ENCODE assay signal across 12 cellular contexts in genomic region chr10:110861476-110861875, GRCh38. TPM values are rescaled to one million over a fixed set of nuclear protein-coding genes. Genes with fewer than 3 reads are reported as not detected.
DNase-seq lines count a peak whose midpoint lies in the region; ATAC-seq, FAIRE-seq and TF ChIP-seq lines count a peak whose summit lies in the region.
"Had no signal": no experiment of that assay in that cellular context is flagged by ENCODE, and none has a peak within 500 bp of the region (broad histone marks: within the 10 kb centered on the region; RNA-seq: fewer than 3 reads in every experiment).

No MANE protein-coding gene starts in this region.

- 95 to 99% (median 96%) methylated on average over 2 of the region's 2 CpGs for WGBS in stomach, 5 donors
- WGBS in right cardiac atrium = 98% methylated on average over 2 of the region's 2 CpGs

- H3K9me3 Mint-ChIP-seq in activated CD8-positive, alpha-beta T cell treated with anti-CD3 and anti-CD28 coated beads for 36 hours = peaks cover 3% of the 10 kb centered on the region

- H3K4me3 ChIP-seq in KMS-11 (IDR thresholded peaks at IDR 0.05; ENCODE audit: insufficient read depth, low read depth, low read length) (no peak overlapping the region), keratinocyte (ENCODE audit: control insufficient read depth in 2 of 3, extremely low read depth in 1 of 3, insufficient read depth in 2 of 3, low read depth in 1 of 3, low read length in 3 of 3) (no peak overlapping the region), stomach (no peak overlapping the region), right cardiac atrium (ENCODE audit: low read length) (no peak overlapping the region), left ventricle myocardium inferior (no peak overlapping the region)
- H3K4me3 ChIP-seq: thoracic aorta had no signal

- H3K4me1 Mint-ChIP-seq in activated CD8-positive, alpha-beta T cell treated with anti-CD3 and anti-CD28 coated beads for 36 hours (ENCODE audit: low read depth) = peaks cover 90% of the 10 kb centered on the region

- POLR2A ChIA-PET in activated CD8-positive, alpha-beta T cell treated with anti-CD3 and anti-CD28 coated beads for 36 hours (lab: Charles Lee) = interaction anchor here (0.7 to 1.8 kb wide), 7 partner anchors 9 to 87 kb away, joined by 3 to 8 read pairs (median 5); no protein-coding TSS in a partner anchor

- no peaks in the 10 kb centered on the region for H3K9me3 ChIP-seq in keratinocyte (ENCODE audit: control insufficient read depth, low read depth, low read length)
- no peaks in the 10 kb centered on the region for H3K9me3 ChIP-seq in stomach
- no peaks in the 10 kb centered on the region for H3K9me3 ChIP-seq in right cardiac atrium (ENCODE audit: control insufficient read depth, low read length)
- no peaks in the 10 kb centered on the region for H3K9me3 ChIP-seq in left ventricle myocardium inferior (replicated peaks)
- H3K9me3 ChIP-seq: SK-N-SH, thoracic aorta had no signal

- dilution Hi-C loops in keratinocyte (cut with MboI; ENCODE audit: extremely low pct_ligation_motif_present, low sequenced_read_pairs) = no loop called here

- H3K27ac Mint-ChIP-seq in activated CD8-positive, alpha-beta T cell treated with anti-CD3 and anti-CD28 coated beads for 36 hours = peak overlapping the region; percentile 92

- H3K27me3 ChIP-seq in KMS-11 (ENCODE audit: insufficient read depth, low read depth) (no peaks in the 10 kb centered on the region), keratinocyte (ENCODE audit: control insufficient read depth, extremely low read depth, insufficient read depth, low read length) (no peaks in the 10 kb centered on the region), stomach (no peaks in the 10 kb centered on the region), right cardiac atrium (ENCODE audit: control insufficient read depth, insufficient read depth) (no peaks in the 10 kb centered on the region), left ventricle myocardium inferior (ENCODE audit: low read depth) (no peaks in the 10 kb centered on the region)

- CTCF ChIA-PET in activated CD8-positive, alpha-beta T cell treated with anti-CD3 and anti-CD28 coated beads for 36 hours (lab: Charles Lee) = interaction anchor here (1.4 to 2.5 kb wide), 4 partner anchors 9 to 58 kb away, joined by 3 to 15 read pairs (median 7); partner anchors contain the start of gene PDCD4

- H3K27ac ChIP-seq in KMS-11 (no peak overlapping the region), keratinocyte (ENCODE audit: control insufficient read depth, insufficient read depth, low read length) (peak overlapping the region; percentile 75), stomach (peak overlapping the region; percentile 47 to 99 (median 97)), right cardiac atrium (ENCODE audit: low read length) (no peak overlapping the region), left ventricle myocardium inferior (replicated peaks) (no peak overlapping the region)
- H3K27ac ChIP-seq: thoracic aorta had no signal

- H4K20me1 ChIP-seq in KMS-11 (ENCODE audit: insufficient read depth) (no peaks in the 10 kb centered on the region), keratinocyte (ENCODE audit: control insufficient read depth, extremely low read depth, insufficient read depth, low read length) (no peaks in the 10 kb centered on the region)

- H3K4me3 Mint-ChIP-seq in activated CD8-positive, alpha-beta T cell treated with anti-CD3 and anti-CD28 coated beads for 36 hours = no peak overlapping the region

- H3K9ac ChIP-seq in KMS-11 (no peak overlapping the region), keratinocyte (ENCODE audit: control insufficient read depth, extremely low read depth, insufficient read depth, low read length) (no peak overlapping the region)
- H3K9ac ChIP-seq: SK-N-SH had no signal

- H3K4me2 ChIP-seq in KMS-11 = 0 out of 2 replicates have a peak overlapping the region, but pooled peaks have one; percentile 29
- H3K4me2 ChIP-seq in keratinocyte (ENCODE audit: control insufficient read depth, extremely low read depth, insufficient read depth, low read depth, low read length) = no peak overlapping the region
- H3K4me2 ChIP-seq: SK-N-SH had no signal

- H3K4me1 ChIP-seq in KMS-11 (ENCODE audit: low read depth, poor library complexity, severe bottlenecking) = peaks cover 54% of the 10 kb centered on the region
- H3K4me1 ChIP-seq in keratinocyte (ENCODE audit: control insufficient read depth, extremely low read depth, insufficient read depth, low read length) = peaks cover 57% of the 10 kb centered on the region
- peaks cover 67 to 94% (median 73%) of the 10 kb centered on the region in 4 donors for H3K4me1 ChIP-seq in stomach
- peaks cover 26% of the 10 kb centered on the region for H3K4me1 ChIP-seq in right cardiac atrium (ENCODE audit: control insufficient read depth, insufficient read depth, low read length)
- peaks cover 48% of the 10 kb centered on the region for H3K4me1 ChIP-seq in left ventricle myocardium inferior

- intact Hi-C loops in activated CD8-positive, alpha-beta T cell treated with anti-CD3 and anti-CD28 coated beads for 36 hours (cut with micrococcal nuclease) = no loop called here
- intact Hi-C loops in stomach (cut with DNase I; ENCODE audit: low total_unique reads) = no loop called here
- intact Hi-C loops in right cardiac atrium (cut with DNase I) = no loop called here
- intact Hi-C loops in left ventricle myocardium inferior (cut with micrococcal nuclease) = no loop called here

- H3K9me1 ChIP-seq in keratinocyte (ENCODE audit: control insufficient read depth, extremely low read depth, insufficient read depth, low read length) = no peaks in the 10 kb centered on the region

- H3K27me3 Mint-ChIP-seq in activated CD8-positive, alpha-beta T cell treated with anti-CD3 and anti-CD28 coated beads for 36 hours = no peaks in the 10 kb centered on the region

- no peak for ATAC-seq in activated CD8-positive, alpha-beta T cell treated with anti-CD3 and anti-CD28 coated beads for 36 hours
- no peak for ATAC-seq in HG02938 (IDR thresholded peaks at IDR 0.05; ENCODE audit: unreplicated experiment)
- no peak for ATAC-seq in HG02763 (IDR thresholded peaks at IDR 0.05; ENCODE audit: unreplicated experiment)
- no peak for ATAC-seq in right cardiac atrium
- ATAC-seq: sciatic nerve had no signal

- no peak for TF ChIP-seq EP300 in stomach (IDR thresholded peaks at IDR 0.05)

- peaks cover 21% of the 10 kb centered on the region for H3K36me3 Mint-ChIP-seq in activated CD8-positive, alpha-beta T cell treated with anti-CD3 and anti-CD28 coated beads for 36 hours (ENCODE audit: low read depth)

- TF ChIP-seq POLR2A in stomach (IDR thresholded peaks at IDR 0.05) = no peak

- TF ChIP-seq CTCF in KMS-11 (conservative IDR thresholded peaks at IDR 0.05; ENCODE audit: low read depth, low read length) (no peak), keratinocyte (optimal IDR thresholded peaks at IDR 0.05 in 1 of 3, IDR thresholded peaks at IDR 0.05 in 1 of 3, conservative IDR thresholded peaks at IDR 0.05 in 1 of 3; ENCODE audit: extremely low read depth in 1 of 3, insufficient read depth in 2 of 3, low read length in 3 of 3) (no peak), stomach (IDR thresholded peaks at IDR 0.05) (no peak), left ventricle myocardium inferior (IDR thresholded peaks at IDR 0.05; ENCODE audit: borderline replicate concordance) (no peak)
- no peak for TF ChIP-seq CTCF in activated CD8-positive, alpha-beta T cell treated with anti-CD3 and anti-CD28 coated beads for 36 hours (IDR thresholded peaks at IDR 0.05)

- no peak overlapping the region for H2AFZ ChIP-seq in KMS-11 (ENCODE audit: low read depth)
- peak overlapping the region; percentile 75 for H2AFZ ChIP-seq in keratinocyte (ENCODE audit: control insufficient read depth, low read length)

- no peak for FAIRE-seq in keratinocyte (lab: Jason Lieb, UNC)

- no peaks in the 10 kb centered on the region for H3K79me2 ChIP-seq in KMS-11 (ENCODE audit: insufficient read depth, low read depth)
- no peaks in the 10 kb centered on the region for H3K79me2 ChIP-seq in keratinocyte (ENCODE audit: control insufficient read depth, insufficient read depth, low read length)

- no peak for DNase-seq in activated CD8-positive, alpha-beta T cell treated with anti-CD3 and anti-CD28 coated beads for 36 hours
- DNase-seq in keratinocyte (ENCODE audit: low read depth, low spot score) (no peak), stomach (no peak), right cardiac atrium (no peak), left ventricle myocardium inferior (no peak)
- DNase-seq: activated gamma-delta T cell, SK-N-SH had no signal

- H3K36me3 ChIP-seq in KMS-11 (ENCODE audit: insufficient read depth) = no peaks in the 10 kb centered on the region
- no peaks in the 10 kb centered on the region for H3K36me3 ChIP-seq in keratinocyte (ENCODE audit: control insufficient read depth in 2 of 2, extremely low read depth in 1 of 2, insufficient read depth in 2 of 2, low read length in 2 of 2)
- H3K36me3 ChIP-seq in stomach = no peaks in the 10 kb centered on the region
- no peaks in the 10 kb centered on the region for H3K36me3 ChIP-seq in left ventricle myocardium inferior
- H3K36me3 ChIP-seq: thoracic aorta had no signal

RNA-seq across cellular contexts. Expression of gene PDCD4, which starts 10.3 kb away (rescaled TPM):
- 100 to 1,000 TPM; 186 to 190 TPM for total RNA-seq in activated CD8-positive, alpha-beta T cell treated with anti-CD3 and anti-CD28 coated beads for 36 hours
- polyA plus RNA-seq in keratinocyte (63.1 to 146 TPM (median 99.7 TPM) in 3 replicates), stomach (100 to 1,000 TPM; 111 to 122 (median 115) TPM), right cardiac atrium (39.8 TPM)
- 334 TPM for polyA plus RNA-seq in keratinocyte (2011; ENCODE audit: low read depth)
- polyA plus RNA-seq in keratinocyte (2011; cell fraction: cytosol; rRNA removed) = 60.6 and 83.9 TPM in 2 replicates
- 75.6 and 156 TPM in 2 replicates for polyA plus RNA-seq in keratinocyte (2011; cell fraction: nucleus; rRNA removed)
- polyA plus RNA-seq in keratinocyte (2012; ENCODE audit: low replicate concordance) = 80.0 and 198 TPM in 2 replicates
- polyA minus RNA-seq in keratinocyte = 8.4 to 29.0 TPM (median 14.0 TPM) in 3 replicates
- 27.0 TPM for polyA minus RNA-seq in keratinocyte (2011; cell fraction: cytosol; rRNA and poly(A)+ RNA removed)
- 37.1 and 90.1 TPM in 2 replicates for polyA minus RNA-seq in keratinocyte (2011; cell fraction: nucleus; rRNA and poly(A)+ RNA removed)
- total RNA-seq in stomach (100 to 1,000 TPM in 3 of 5 donors, 10 to 100 TPM in 2; 39.3 to 605 (median 130) TPM), right cardiac atrium (10 to 100 TPM; 61.5 to 82.7 (median 76.2) TPM), left ventricle myocardium inferior (86.5 TPM)

RNA-seq across cellular contexts. Expression of gene BBIP1, which starts 57.5 kb away (rescaled TPM):
- 10 to 100 TPM; 41.2 to 44.4 TPM for total RNA-seq in activated CD8-positive, alpha-beta T cell treated with anti-CD3 and anti-CD28 coated beads for 36 hours
- polyA plus RNA-seq in keratinocyte (12.8 to 30.4 TPM (median 13.9 TPM) in 3 replicates), stomach (10 to 100 TPM; 21.7 to 27.0 (median 21.8) TPM), right cardiac atrium (30.0 TPM)
- polyA plus RNA-seq in keratinocyte (2011; ENCODE audit: low read depth) = 38.6 TPM
- polyA plus RNA-seq in keratinocyte (2011; cell fraction: cytosol; rRNA removed) = 12.0 and 26.0 TPM in 2 replicates
- 9.2 and 14.1 TPM in 2 replicates for polyA plus RNA-seq in keratinocyte (2011; cell fraction: nucleus; rRNA removed)
- polyA plus RNA-seq in keratinocyte (2012; ENCODE audit: low replicate concordance) = 15.0 and 23.7 TPM in 2 replicates
- polyA minus RNA-seq in keratinocyte = 2.4 to 22.3 TPM (median 4.6 TPM) in 3 replicates
- 6.5 TPM for polyA minus RNA-seq in keratinocyte (2011; cell fraction: cytosol; rRNA and poly(A)+ RNA removed)
- polyA minus RNA-seq in keratinocyte (2011; cell fraction: nucleus; rRNA and poly(A)+ RNA removed) = 2.7 and 3.0 TPM in 2 replicates
- total RNA-seq in stomach (100 to 1,000 TPM in 1 of 5 donors, 10 to 100 TPM in 3, under 1 TPM in 1; 0.58 to 125 (median 32.7) TPM), right cardiac atrium (10 to 100 TPM; 24.5 to 27.8 (median 26.9) TPM), left ventricle myocardium inferior (25.1 TPM)

RNA-seq across cellular contexts. Expression of gene SHOC2, which starts 57.9 kb away (rescaled TPM):
- 10 to 100 TPM; 34.2 to 35.4 TPM for total RNA-seq in activated CD8-positive, alpha-beta T cell treated with anti-CD3 and anti-CD28 coated beads for 36 hours
- polyA plus RNA-seq in keratinocyte (16.8 to 27.7 TPM (median 21.2 TPM) in 3 replicates), stomach (10 to 100 TPM; 13.2 to 27.2 (median 18.2) TPM), right cardiac atrium (24.8 TPM)
- polyA plus RNA-seq in keratinocyte (2011; ENCODE audit: low read depth) = 22.6 TPM
- 14.8 and 30.0 TPM in 2 replicates for polyA plus RNA-seq in keratinocyte (2011; cell fraction: cytosol; rRNA removed)
- 18.0 and 23.4 TPM in 2 replicates for polyA plus RNA-seq in keratinocyte (2011; cell fraction: nucleus; rRNA removed)
- 19.7 and 21.8 TPM in 2 replicates for polyA plus RNA-seq in keratinocyte (2012; ENCODE audit: low replicate concordance)
- 12.0 to 38.5 TPM (median 22.2 TPM) in 3 replicates for polyA minus RNA-seq in keratinocyte
- polyA minus RNA-seq in keratinocyte (2011; cell fraction: cytosol; rRNA and poly(A)+ RNA removed) = 29.0 TPM
- polyA minus RNA-seq in keratinocyte (2011; cell fraction: nucleus; rRNA and poly(A)+ RNA removed) = 30.6 and 58.2 TPM in 2 replicates
- total RNA-seq in stomach (100 to 1,000 TPM in 1 of 5 donors, 10 to 100 TPM in 4; 24.9 to 550 (median 68.3) TPM), right cardiac atrium (10 to 100 TPM; 49.4 to 60.7 (median 52.1) TPM), left ventricle myocardium inferior (47.9 TPM)

Comparison
In these comparisons a context has a peak if more than half of its experiments do, and no peak if none do; other contexts are left out.
1. H3K27ac ChIP-seq: peak in keratinocyte (single experiment) and stomach (5 of 5); none in KMS-11 (single experiment), right cardiac atrium (single experiment) and left ventricle myocardium inferior (single experiment).